12 cellular contexts compared by ENCODE assay signal in genomic region chrX:150581093-150581775, GRCh38. TPM values are rescaled to one million over a fixed set of nuclear protein-coding genes. Genes with fewer than 3 reads are reported as not detected.
A peak's percentile ranks its signal among the peaks of the same experiment; 100 is the strongest.
DNase-seq lines count a peak whose midpoint lies in the region; ATAC-seq and TF ChIP-seq lines count a peak whose summit lies in the region.
"Had no signal": no experiment of that assay in that cellular context is flagged by ENCODE, and none has a peak within 500 bp of the region (broad histone marks: within the 10 kb centered on the region; RNA-seq: fewer than 3 reads in every experiment).

No MANE protein-coding gene starts in this region.

- no peaks in the 10 kb centered on the region for H3K36me3 Mint-ChIP-seq in T-helper 17 cell (ENCODE audit: low read depth)
- H3K36me3 Mint-ChIP-seq in activated CD8-positive, alpha-beta T cell treated with anti-CD3 and anti-CD28 coated beads for 36 hours (ENCODE audit: low read depth), result peaks cover 3% of the 10 kb centered on the region
- H3K36me3 Mint-ChIP-seq: natural killer cell had no signal

- in situ Hi-C loops in GM13976 (cut with MboI; ENCODE audit: low sequenced_read_pairs, unreplicated experiment), result no loop called here

- H3K4me3 Mint-ChIP-seq in T-helper 17 cell, result no peak overlapping the region
- H3K4me3 Mint-ChIP-seq in activated CD8-positive, alpha-beta T cell treated with anti-CD3 and anti-CD28 coated beads for 36 hours, result no peak overlapping the region
- H3K4me3 Mint-ChIP-seq: natural killer cell had no signal

- H3K4me1 Mint-ChIP-seq in T-helper 17 cell, result peaks cover 23% of the 10 kb centered on the region
- H3K4me1 Mint-ChIP-seq in activated CD8-positive, alpha-beta T cell treated with anti-CD3 and anti-CD28 coated beads for 36 hours (ENCODE audit: low read depth), result peaks cover 54% of the 10 kb centered on the region
- H3K4me1 Mint-ChIP-seq: natural killer cell had no signal

- intact Hi-C loops in dorsolateral prefrontal cortex (cut with DNase I), result no loop called here
- intact Hi-C loops in activated CD8-positive, alpha-beta T cell treated with anti-CD3 and anti-CD28 coated beads for 36 hours (cut with micrococcal nuclease), result no loop called here

- DNase-seq in A172 (ENCODE audit: low spot score), result peak; percentile 78
- peak; percentile 10 for DNase-seq in H4 (ENCODE audit: low spot score)
- DNase-seq in T-helper 17 cell, result no peak
- DNase-seq in fibroblast of the aortic adventitia (ENCODE audit: low read depth), result peak; percentile 70
- DNase-seq in dorsolateral prefrontal cortex, result no peak
- no peak for DNase-seq in NOMO-1 treated with dmso at 0.1 percent for 144 hours (lab: John Stamatoyannopoulos, UW; ENCODE audit: unreplicated experiment)
- DNase-seq in activated CD8-positive, alpha-beta T cell treated with anti-CD3 and anti-CD28 coated beads for 36 hours, result no peak
- no peak for DNase-seq in GM13976 (ENCODE audit: low spot score)
- DNase-seq: adrenal gland, natural killer cell, small intestine, transverse colon had no signal

- H3K27ac ChIP-seq in dorsolateral prefrontal cortex, result peak overlapping the region in 2 of 59 donors; percentile 3 to 17
- H3K27ac ChIP-seq: transverse colon had no signal

- no peak overlapping the region for H3K4me3 ChIP-seq in fibroblast of the aortic adventitia (ENCODE audit: low read depth, low read length)
- H3K4me3 ChIP-seq in dorsolateral prefrontal cortex, result no peak overlapping the region
- H3K4me3 ChIP-seq: adrenal gland, transverse colon had no signal

- peaks cover 0 to 40% (median 4%) of the 10 kb centered on the region in 45 donors for H3K27me3 ChIP-seq in dorsolateral prefrontal cortex
- H3K27me3 ChIP-seq: adrenal gland, transverse colon had no signal

- TF ChIP-seq CTCF in fibroblast of the aortic adventitia (IDR thresholded peaks at IDR 0.05; ENCODE audit: insufficient read depth, low read length) (no peak), dorsolateral prefrontal cortex (IDR thresholded peaks at IDR 0.05 in 54 of 56, conservative IDR thresholded peaks at IDR 0.05 in 2 of 56; ENCODE audit: low read depth in 1 of 56, partially characterized antibody in 56 of 56) (no peak), GM13976 (IDR thresholded peaks at IDR 0.05; ENCODE audit: borderline replicate concordance, control extremely low read depth, extremely low read depth, insufficient read depth, missing control alignments) (no peak)
- TF ChIP-seq CTCF in activated CD8-positive, alpha-beta T cell treated with anti-CD3 and anti-CD28 coated beads for 36 hours (IDR thresholded peaks at IDR 0.05), result no peak

- CTCF ChIA-PET in activated CD8-positive, alpha-beta T cell treated with anti-CD3 and anti-CD28 coated beads for 36 hours (lab: Charles Lee), result no interaction called here

- H3K27me3 Mint-ChIP-seq in T-helper 17 cell, result no peaks in the 10 kb centered on the region
- H3K27me3 Mint-ChIP-seq in activated CD8-positive, alpha-beta T cell treated with anti-CD3 and anti-CD28 coated beads for 36 hours, result no peaks in the 10 kb centered on the region

- ATAC-seq in T-helper 17 cell, result no peak
- no peak for ATAC-seq in activated CD8-positive, alpha-beta T cell treated with anti-CD3 and anti-CD28 coated beads for 36 hours
- ATAC-seq: natural killer cell had no signal

- POLR2A ChIA-PET in activated CD8-positive, alpha-beta T cell treated with anti-CD3 and anti-CD28 coated beads for 36 hours (lab: Charles Lee), result no interaction called here

- H3K9me3 Mint-ChIP-seq in activated CD8-positive, alpha-beta T cell treated with anti-CD3 and anti-CD28 coated beads for 36 hours, result peaks cover 1% of the 10 kb centered on the region
- H3K9me3 Mint-ChIP-seq: natural killer cell had no signal

- H3K27ac Mint-ChIP-seq in T-helper 17 cell, result peak overlapping the region; percentile 32
- no peak overlapping the region for H3K27ac Mint-ChIP-seq in activated CD8-positive, alpha-beta T cell treated with anti-CD3 and anti-CD28 coated beads for 36 hours
- H3K27ac Mint-ChIP-seq: natural killer cell had no signal

- no peaks in the 10 kb centered on the region for H3K9me3 ChIP-seq in T-helper 17 cell (ENCODE audit: control insufficient read depth, low read length, poor library complexity, severe bottlenecking)
- H3K9me3 ChIP-seq: adrenal gland, transverse colon had no signal

RNA-seq across cellular contexts. Expression of gene MTM1, which starts 12.8 kb away (rescaled TPM):
- total RNA-seq in A172 (2014; rRNA removed; shearing (Covaris generic)), result 13.1 and 14.7 TPM in 2 replicates
- 5.0 and 6.3 TPM in 2 replicates for total RNA-seq in H4 (2014; rRNA removed; shearing (Covaris generic))
- total RNA-seq in T-helper 17 cell (10 to 100 TPM; 25.9 to 30.6 TPM), fibroblast of the aortic adventitia (ENCODE audit: low replicate concordance) (9.1 and 10.8 TPM in 2 replicates), dorsolateral prefrontal cortex (10 to 100 TPM; 16.7 to 38.6 (median 25.0) TPM)
- 10 to 100 TPM in 1 of 2 experiments, 1 to 10 TPM in 1; 9.6 to 11.6 TPM for total RNA-seq in activated CD8-positive, alpha-beta T cell treated with anti-CD3 and anti-CD28 coated beads for 36 hours

Comparison
In these comparisons a context has a peak if more than half of its experiments do, and no peak if none do; other contexts are left out.
1. DNase-seq: peak in A172 (single experiment), H4 (single experiment) and fibroblast of the aortic adventitia (single experiment); none in T-helper 17 cell (0 of 3), dorsolateral prefrontal cortex (0 of 10), NOMO-1 treated with dmso at 0.1 percent for 144 hours (single experiment), activated CD8-positive, alpha-beta T cell treated with anti-CD3 and anti-CD28 coated beads for 36 hours (single experiment) and GM13976 (single experiment).